1 cellular context compared by ENCODE assay signal in genomic region chr13:31965361-31966066, GRCh38.
A peak's percentile ranks its signal among the peaks of the same experiment; 100 is the strongest.
TF ChIP-seq lines count a peak whose summit lies in the region.

No MANE protein-coding gene starts in this region.

TF ChIP-seq in GM12878, 131 proteins besides CTCF, POLR2A, EP300 and RAD21 (continued from another document):
- no peak for TF ChIP-seq ZBTB4 (CRISPR knock-in tag; IDR thresholded peaks at IDR 0.05)
- TF ChIP-seq SKIL (IDR thresholded peaks at IDR 0.05; ENCODE audit: low read depth, poor library complexity, severe bottlenecking), result peak; percentile 89
- no peak for TF ChIP-seq E4F1 (IDR thresholded peaks at IDR 0.05; ENCODE audit: borderline replicate concordance, partially characterized antibody)
- no peak for TF ChIP-seq ZZZ3 (IDR thresholded peaks at IDR 0.05; ENCODE audit: control insufficient read depth, insufficient read length, low read depth)
- TF ChIP-seq PRDM15 (CRISPR knock-in tag; IDR thresholded peaks at IDR 0.05), result no peak
- peak; percentile 58 for TF ChIP-seq BCL11A (IDR thresholded peaks at IDR 0.05; ENCODE audit: low read depth, low read length)
- TF ChIP-seq NR2C1 (IDR thresholded peaks at IDR 0.05), result no peak
- peak; percentile 86 for TF ChIP-seq RELB (IDR thresholded peaks at IDR 0.05; ENCODE audit: low read depth)
